ENCODE assay signal across 25 cellular contexts in the genomic region with DNA sequence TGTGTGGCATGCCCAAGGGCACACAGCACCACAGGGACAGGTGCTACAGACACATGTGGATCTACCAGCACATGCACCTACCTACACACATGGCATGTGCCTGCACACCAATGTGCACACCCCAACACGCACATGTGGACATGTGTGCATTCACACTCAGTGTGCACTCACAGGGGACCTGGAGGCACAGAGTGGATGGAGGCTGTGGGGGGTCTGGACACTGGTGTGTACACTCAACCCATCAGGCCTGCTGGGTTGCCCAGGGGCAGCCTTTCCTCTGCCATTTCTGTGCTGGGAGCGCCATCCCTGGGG. TPM values are rescaled to one million over a fixed set of nuclear protein-coding genes. Genes with fewer than 3 reads are reported as not detected.
DNase-seq lines count a peak whose midpoint lies in the region; TF ChIP-seq lines count a peak whose summit lies in the region.
"Had no signal": no experiment of that assay in that cellular context is flagged by ENCODE, and none has a peak within 500 bp of the region (broad histone marks: within the 10 kb centered on the region; RNA-seq: fewer than 3 reads in every experiment).

No MANE protein-coding gene starts in this region.

- DNase-seq in H9, result no peak
- no peak for DNase-seq in neuronal stem cell (ENCODE audit: low spot score)
- no peak for DNase-seq in NCI-H2227 (lab: John Stamatoyannopoulos, UW; ENCODE audit: unreplicated experiment)
- DNase-seq in T-helper 1 cell, result no peak
- no peak for DNase-seq in NCI-H2171 (lab: John Stamatoyannopoulos, UW)
- no peak for DNase-seq in NCI-H2107 (lab: John Stamatoyannopoulos, UW)
- DNase-seq: activated CD4-positive, alpha-beta T cell treated with anti-CD3 and anti-CD28 coated beads for 36 hours; activated effector memory CD4-positive, alpha-beta T cell treated with anti-CD3 and anti-CD28 coated beads, Interleukin-2, amount 50 U/mL, for 16 hours; activated naive CD8-positive, alpha-beta T cell treated with anti-CD3 and anti-CD28 coated beads, Interleukin-2, amount 10 ng/mL, durations not matched to agents 7 days and 5 days; activated T-cell treated with anti-CD3 and anti-CD28 coated beads for 4 hours; CD8-positive, alpha-beta memory T cell; DMS53; GOT3; KG1; MM.1S; NCI-H2029 treated with DMSO at 0.1 percent for 48 hours; NCI-H345; spleen; T-helper 17 cell; upper lobe of left lung had no signal

- H2BK20ac ChIP-seq in H9 (ENCODE audit: low read depth, low read length, poor library complexity, severe bottlenecking), result no peak overlapping the region

- H3K4me2 ChIP-seq in H9 (ENCODE audit: insufficient read depth, insufficient read length, low read length) (no peak overlapping the region), neuronal stem cell (ENCODE audit: insufficient read depth, low read length, poor library complexity, severe bottlenecking) (peak overlapping the region; percentile 50)

- H3K27me3 ChIP-seq in H9 (ENCODE audit: insufficient read depth, low read length), result no peaks in the 10 kb centered on the region; the same call in 1 of the 2 replicates
- H3K27me3 ChIP-seq in iPS-20b (ENCODE audit: insufficient read depth, low read length), result no peaks in the 10 kb centered on the region; the same call in 1 of the 2 replicates
- peaks cover 0 to 3% (median 0%) of the 10 kb centered on the region in 3 experiments for H3K27me3 ChIP-seq in neuronal stem cell (ENCODE audit: control insufficient read depth in 3 of 3, insufficient read depth in 3 of 3, low read depth in 1 of 3, low read length in 3 of 3)
- H3K27me3 ChIP-seq: upper lobe of left lung had no signal

- no peak overlapping the region for H2BK120ac ChIP-seq in H9 (ENCODE audit: low read depth, low read length, poor library complexity, severe bottlenecking)
- peak overlapping the region; percentile 22 for H2BK120ac ChIP-seq in neuronal stem cell (ENCODE audit: low read depth, low read length)

- H3K23ac ChIP-seq in H9 (ENCODE audit: insufficient read length, low read depth, low read length), result no peak overlapping the region
- H3K23ac ChIP-seq in neuronal stem cell (ENCODE audit: low read depth, low read length, poor library complexity), result peak overlapping the region; percentile 46

- no peak overlapping the region for H2BK15ac ChIP-seq in H9 (ENCODE audit: low read depth, low read length)
- peak overlapping the region; percentile 75 for H2BK15ac ChIP-seq in neuronal stem cell (ENCODE audit: low read length)

- H3K4me1 Mint-ChIP-seq in H9 (peaks cover 59 to 75% of the 10 kb centered on the region in 2 experiments), brain (peaks cover 76% of the 10 kb centered on the region)

- no peaks in the 10 kb centered on the region for H3K79me2 ChIP-seq in H9 (ENCODE audit: insufficient read depth, low read length)

- H3K56ac ChIP-seq in H9 (ENCODE audit: insufficient read length, low read depth, low read length), result no peak overlapping the region

- H3K9me3 ChIP-seq in H9 (ENCODE audit: control insufficient read depth, low read depth, low read length) (no peaks in the 10 kb centered on the region), iPS-20b (ENCODE audit: insufficient read depth, low read depth, low read length) (no peaks in the 10 kb centered on the region), neuronal stem cell (replicated peaks in 1 of 2; ENCODE audit: control insufficient read depth in 2 of 2, insufficient read depth in 1 of 2, low read depth in 1 of 2, low read length in 2 of 2) (no peaks in the 10 kb centered on the region)
- H3K9me3 ChIP-seq: spleen, upper lobe of left lung had no signal

- H3K36me3 ChIP-seq in iPS-20b (ENCODE audit: insufficient read depth, low read depth, low read length), result no peaks in the 10 kb centered on the region
- peaks cover 2 to 15% of the 10 kb centered on the region in 2 donors for H3K36me3 ChIP-seq in neuronal stem cell (replicated peaks in 1 of 2; ENCODE audit: control insufficient read depth in 2 of 2, insufficient read depth in 2 of 2, low read length in 2 of 2)
- H3K36me3 ChIP-seq: spleen, upper lobe of left lung had no signal

- no peak overlapping the region for H3K27ac ChIP-seq in H9 (ENCODE audit: insufficient read length, low read depth, low read length)
- peak overlapping the region; percentile 73 for H3K27ac ChIP-seq in iPS-20b (ENCODE audit: low read length)
- H3K27ac ChIP-seq in neuronal stem cell (replicated peaks; ENCODE audit: low read length), result peak overlapping the region; percentile 94
- H3K27ac ChIP-seq: RWPE1, spleen, upper lobe of left lung had no signal

- no peak overlapping the region for H2AK5ac ChIP-seq in H9 (ENCODE audit: insufficient read length, low read length)
- H2AK5ac ChIP-seq in neuronal stem cell (ENCODE audit: low read depth, low read length), result peak overlapping the region; percentile 71

- peaks cover 16% of the 10 kb centered on the region; the same call in 1 of the 2 replicates for H3K4me1 ChIP-seq in H9 (ENCODE audit: insufficient read depth, low read length)
- H3K4me1 ChIP-seq in iPS-20b (ENCODE audit: insufficient read depth, low read length), result peaks cover 44% of the 10 kb centered on the region
- H3K4me1 ChIP-seq in neuronal stem cell (ENCODE audit: control insufficient read depth in 2 of 2, insufficient read depth in 1 of 2, low read depth in 1 of 2, low read length in 2 of 2), result peaks cover 50 to 53% of the 10 kb centered on the region in 2 donors

- H3K4ac ChIP-seq in H9 (ENCODE audit: low read depth, low read length), result no peak overlapping the region
- H3K4ac ChIP-seq in neuronal stem cell (ENCODE audit: low read length), result peak overlapping the region; percentile 95

- H3T11ph ChIP-seq in H9 (ENCODE audit: low read length), result no peak overlapping the region

- no peak overlapping the region for H4K5ac ChIP-seq in H9 (ENCODE audit: insufficient read length, low read depth, low read length)

- H4K91ac ChIP-seq in H9 (ENCODE audit: insufficient read length, low read depth, low read length) (no peak overlapping the region), neuronal stem cell (ENCODE audit: low read depth, low read length, poor library complexity) (peak overlapping the region; percentile 81)

- H3K4me3 ChIP-seq in iPS-20b (ENCODE audit: low read length) (peak overlapping the region; percentile 71; the same call in 1 of the 2 replicates), neuronal stem cell (ENCODE audit: low read length in 2 of 2) (peak overlapping the region; percentile 78 to 89)
- H3K4me3 ChIP-seq: upper lobe of left lung had no signal

- H3K18ac ChIP-seq in H9 (ENCODE audit: insufficient read length, low read depth, low read length), result peak overlapping the region; percentile 0
- peak overlapping the region; percentile 97 for H3K18ac ChIP-seq in neuronal stem cell (ENCODE audit: low read length)

- peaks cover 8% of the 10 kb centered on the region for H3K23me2 ChIP-seq in H9 (ENCODE audit: insufficient read length, low read depth, low read length, poor library complexity, severe bottlenecking)

- H4K8ac ChIP-seq in H9 (replicated peaks; ENCODE audit: insufficient read length, low read depth, low read length), result no peak overlapping the region
- peak overlapping the region; percentile 99 for H4K8ac ChIP-seq in neuronal stem cell (ENCODE audit: low read depth, low read length)

- H3K14ac ChIP-seq in H9 (ENCODE audit: insufficient read depth, low read length) (no peak overlapping the region; the same call in 1 of the 2 replicates), neuronal stem cell (ENCODE audit: low read length) (peak overlapping the region; percentile 50)

- no peak overlapping the region for H3K9ac ChIP-seq in H9 (ENCODE audit: extremely low read depth, insufficient read length, low read length)
- H3K9ac ChIP-seq in iPS-20b (ENCODE audit: low read depth, low read length), result peak overlapping the region; percentile 65; the same call in 1 of the 2 replicates
- peak overlapping the region; percentile 92 for H3K9ac ChIP-seq in neuronal stem cell (ENCODE audit: low read depth, low read length, poor library complexity)

- no CpG with 5 or more reads among the region's 2 CpGs for WGBS in H9 (ENCODE audit: extremely low coverage, insufficient read length, low lambda C conversion rate)
- no CpG with 5 or more reads among the region's 2 CpGs for WGBS in neuronal stem cell (ENCODE audit: extremely low coverage in 2 of 2, insufficient read length in 2 of 2, insufficient replicate concordance in 1 of 2), 2 donors

- H2BK5ac ChIP-seq in H9 (ENCODE audit: insufficient read length, low read length) (no peak overlapping the region), neuronal stem cell (ENCODE audit: low read length) (peak overlapping the region; percentile 99)

- no peaks in the 10 kb centered on the region; a peak in 2 of 5 replicates for H3K9me3 Mint-ChIP-seq in H9
- H3K9me3 Mint-ChIP-seq in brain, result peaks cover 0 to 17% (median 0%) of the 10 kb centered on the region in 5 experiments
- H3K9me3 Mint-ChIP-seq: activated naive CD8-positive, alpha-beta T cell treated with anti-CD3 and anti-CD28 coated beads, Interleukin-2, amount 10 ng/mL, durations not matched to agents 7 days and 5 days; CD8-positive, alpha-beta memory T cell had no signal

- H3K4me3 Mint-ChIP-seq in H9 (0 out of 5 replicates have a peak overlapping the region, but pooled peaks of 1 of the 2 experiments have one; percentile 35), brain (peak overlapping the region; percentile 65 to 98 (median 84))
- H3K4me3 Mint-ChIP-seq: activated CD4-positive, alpha-beta T cell treated with anti-CD3 and anti-CD28 coated beads for 36 hours; activated naive CD8-positive, alpha-beta T cell treated with anti-CD3 and anti-CD28 coated beads, Interleukin-2, amount 10 ng/mL, durations not matched to agents 7 days and 5 days; B cell; CD8-positive, alpha-beta memory T cell; T-helper 17 cell had no signal

- no peak for TF ChIP-seq CTCF in H9 (conservative IDR thresholded peaks at IDR 0.05)
- TF ChIP-seq CTCF in brain (conservative IDR thresholded peaks at IDR 0.05), result no peak

- H2AFZ ChIP-seq in H9 (ENCODE audit: low read length), result no peak overlapping the region
- no peak overlapping the region for H2AFZ ChIP-seq in neuronal stem cell (ENCODE audit: low read length)

- H3K27ac Mint-ChIP-seq in H9 (peak overlapping the region in 1 of 3 experiments; percentile 77; a peak in 1 of 7 replicates), brain (peak overlapping the region in 4 of 5 experiments; percentile 87 to 99 (median 97))
- H3K27ac Mint-ChIP-seq: activated CD4-positive, alpha-beta T cell treated with anti-CD3 and anti-CD28 coated beads for 36 hours; activated naive CD8-positive, alpha-beta T cell treated with anti-CD3 and anti-CD28 coated beads, Interleukin-2, amount 10 ng/mL, durations not matched to agents 7 days and 5 days; B cell; CD8-positive, alpha-beta memory T cell; T-helper 17 cell had no signal

- H3K27me3 Mint-ChIP-seq in H9 (ENCODE audit: low read depth) (peaks cover 9% of the 10 kb centered on the region), brain (peaks cover 15% of the 10 kb centered on the region)

- H2BK12ac ChIP-seq in H9 (ENCODE audit: insufficient read length, low read depth, low read length), result no peak overlapping the region
- peak overlapping the region; percentile 99 for H2BK12ac ChIP-seq in neuronal stem cell (ENCODE audit: low read length)

- H3K79me1 ChIP-seq in H9 (ENCODE audit: insufficient read depth, low read depth, low read length, poor library complexity, severe bottlenecking) (no peaks in the 10 kb centered on the region), neuronal stem cell (ENCODE audit: low read depth, low read length) (peaks cover 8% of the 10 kb centered on the region)

- H4K20me1 ChIP-seq in H9 (ENCODE audit: control insufficient read depth, insufficient read depth, insufficient read length), result no peaks in the 10 kb centered on the region

- H3K36me3 Mint-ChIP-seq in H9 (ENCODE audit: insufficient read depth in 1 of 3, low read depth in 3 of 3) (no peaks in the 10 kb centered on the region), brain (no peaks in the 10 kb centered on the region)
- H3K36me3 Mint-ChIP-seq: activated naive CD8-positive, alpha-beta T cell treated with anti-CD3 and anti-CD28 coated beads, Interleukin-2, amount 10 ng/mL, durations not matched to agents 7 days and 5 days; CD8-positive, alpha-beta memory T cell had no signal

RNA-seq across cellular contexts. Expression of gene CRB2, which starts 1.7 kb away (rescaled TPM):
- total RNA-seq in H9 (2021), result 2.9 and 3.6 TPM in 2 replicates
- polyA plus RNA-seq in brain (ENCODE audit: insufficient read depth, low read depth, low replicate concordance), result 6.4 TPM
- 41.7 TPM for polyA plus RNA-seq in neuronal stem cell (2013, experiment 1 of 2)
- polyA plus RNA-seq in neuronal stem cell (2013, experiment 2 of 2), result 41.7 TPM
- total RNA-seq: activated CD4-positive, alpha-beta T cell treated with anti-CD3 and anti-CD28 coated beads for 36 hours; activated naive CD8-positive, alpha-beta T cell treated with anti-CD3 and anti-CD28 coated beads, Interleukin-2, amount 10 ng/mL, durations not matched to agents 7 days and 5 days; CD8-positive, alpha-beta memory T cell; lung microvascular endothelial cell; T-helper 17 cell had no signal
